In genomic region chr3:32531010-32531647, GRCh38 we compare ENCODE assay signal across 1 cellular context.
TF ChIP-seq lines count a peak whose summit lies in the region.

No MANE protein-coding gene starts in this region.

TF ChIP-seq in GM23338, 12 proteins besides CTCF, POLR2A, EP300 and RAD21 (continued from another document):
- TF ChIP-seq, protein P1, sequence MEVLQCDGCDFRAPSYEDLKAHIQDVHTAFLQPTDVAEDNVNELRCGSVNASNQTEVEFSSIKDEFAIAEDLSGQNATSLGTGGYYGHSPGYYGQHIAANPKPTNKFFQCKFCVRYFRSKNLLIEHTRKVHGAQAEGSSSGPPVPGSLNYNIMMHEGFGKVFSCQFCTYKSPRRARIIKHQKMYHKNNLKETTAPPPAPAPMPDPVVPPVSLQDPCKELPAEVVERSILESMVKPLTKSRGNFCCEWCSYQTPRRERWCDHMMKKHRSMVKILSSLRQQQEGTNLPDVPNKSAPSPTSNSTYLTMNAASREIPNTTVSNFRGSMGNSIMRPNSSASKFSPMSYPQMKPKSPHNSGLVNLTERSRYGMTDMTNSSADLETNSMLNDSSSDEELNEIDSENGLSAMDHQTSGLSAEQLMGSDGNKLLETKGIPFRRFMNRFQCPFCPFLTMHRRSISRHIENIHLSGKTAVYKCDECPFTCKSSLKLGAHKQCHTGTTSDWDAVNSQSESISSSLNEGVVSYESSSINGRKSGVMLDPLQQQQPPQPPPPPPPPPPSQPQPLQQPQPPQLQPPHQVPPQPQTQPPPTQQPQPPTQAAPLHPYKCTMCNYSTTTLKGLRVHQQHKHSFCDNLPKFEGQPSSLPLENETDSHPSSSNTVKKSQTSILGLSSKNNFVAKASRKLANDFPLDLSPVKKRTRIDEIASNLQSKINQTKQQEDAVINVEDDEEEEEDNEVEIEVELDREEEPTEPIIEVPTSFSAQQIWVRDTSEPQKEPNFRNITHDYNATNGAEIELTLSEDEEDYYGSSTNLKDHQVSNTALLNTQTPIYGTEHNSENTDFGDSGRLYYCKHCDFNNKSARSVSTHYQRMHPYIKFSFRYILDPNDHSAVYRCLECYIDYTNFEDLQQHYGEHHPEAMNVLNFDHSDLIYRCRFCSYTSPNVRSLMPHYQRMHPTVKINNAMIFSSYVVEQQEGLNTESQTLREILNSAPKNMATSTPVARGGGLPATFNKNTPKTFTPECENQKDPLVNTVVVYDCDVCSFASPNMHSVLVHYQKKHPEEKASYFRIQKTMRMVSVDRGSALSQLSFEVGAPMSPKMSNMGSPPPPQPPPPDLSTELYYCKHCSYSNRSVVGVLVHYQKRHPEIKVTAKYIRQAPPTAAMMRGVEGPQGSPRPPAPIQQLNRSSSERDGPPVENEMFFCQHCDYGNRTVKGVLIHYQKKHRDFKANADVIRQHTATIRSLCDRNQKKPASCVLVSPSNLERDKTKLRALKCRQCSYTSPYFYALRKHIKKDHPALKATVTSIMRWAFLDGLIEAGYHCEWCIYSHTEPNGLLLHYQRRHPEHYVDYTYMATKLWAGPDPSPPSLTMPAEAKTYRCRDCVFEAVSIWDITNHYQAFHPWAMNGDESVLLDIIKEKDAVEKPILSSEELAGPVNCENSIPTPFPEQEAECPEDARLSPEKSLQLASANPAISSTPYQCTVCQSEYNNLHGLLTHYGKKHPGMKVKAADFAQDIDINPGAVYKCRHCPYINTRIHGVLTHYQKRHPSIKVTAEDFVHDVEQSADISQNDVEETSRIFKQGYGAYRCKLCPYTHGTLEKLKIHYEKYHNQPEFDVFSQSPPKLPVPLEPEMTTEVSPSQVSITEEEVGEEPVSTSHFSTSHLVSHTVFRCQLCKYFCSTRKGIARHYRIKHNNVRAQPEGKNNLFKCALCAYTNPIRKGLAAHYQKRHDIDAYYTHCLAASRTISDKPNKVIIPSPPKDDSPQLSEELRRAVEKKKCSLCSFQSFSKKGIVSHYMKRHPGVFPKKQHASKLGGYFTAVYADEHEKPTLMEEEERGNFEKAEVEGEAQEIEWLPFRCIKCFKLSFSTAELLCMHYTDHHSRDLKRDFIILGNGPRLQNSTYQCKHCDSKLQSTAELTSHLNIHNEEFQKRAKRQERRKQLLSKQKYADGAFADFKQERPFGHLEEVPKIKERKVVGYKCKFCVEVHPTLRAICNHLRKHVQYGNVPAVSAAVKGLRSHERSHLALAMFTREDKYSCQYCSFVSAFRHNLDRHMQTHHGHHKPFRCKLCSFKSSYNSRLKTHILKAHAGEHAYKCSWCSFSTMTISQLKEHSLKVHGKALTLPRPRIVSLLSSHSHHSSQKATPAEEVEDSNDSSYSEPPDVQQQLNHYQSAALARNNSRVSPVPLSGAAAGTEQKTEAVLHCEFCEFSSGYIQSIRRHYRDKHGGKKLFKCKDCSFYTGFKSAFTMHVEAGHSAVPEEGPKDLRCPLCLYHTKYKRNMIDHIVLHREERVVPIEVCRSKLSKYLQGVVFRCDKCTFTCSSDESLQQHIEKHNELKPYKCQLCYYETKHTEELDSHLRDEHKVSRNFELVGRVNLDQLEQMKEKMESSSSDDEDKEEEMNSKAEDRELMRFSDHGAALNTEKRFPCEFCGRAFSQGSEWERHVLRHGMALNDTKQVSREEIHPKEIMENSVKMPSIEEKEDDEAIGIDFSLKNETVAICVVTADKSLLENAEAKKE (CRISPR knock-in tag; IDR thresholded peaks at IDR 0.05), result no peak
- no peak for TF ChIP-seq CREB1 (CRISPR knock-in tag; IDR thresholded peaks at IDR 0.05; ENCODE audit: low read depth)
- TF ChIP-seq REST (IDR thresholded peaks at IDR 0.05; ENCODE audit: unreplicated experiment), result no peak
- no peak for TF ChIP-seq STAT1 (IDR thresholded peaks at IDR 0.05; ENCODE audit: unreplicated experiment)
- no peak for TF ChIP-seq JUNB (IDR thresholded peaks at IDR 0.05; ENCODE audit: unreplicated experiment)
- TF ChIP-seq, protein P2, sequence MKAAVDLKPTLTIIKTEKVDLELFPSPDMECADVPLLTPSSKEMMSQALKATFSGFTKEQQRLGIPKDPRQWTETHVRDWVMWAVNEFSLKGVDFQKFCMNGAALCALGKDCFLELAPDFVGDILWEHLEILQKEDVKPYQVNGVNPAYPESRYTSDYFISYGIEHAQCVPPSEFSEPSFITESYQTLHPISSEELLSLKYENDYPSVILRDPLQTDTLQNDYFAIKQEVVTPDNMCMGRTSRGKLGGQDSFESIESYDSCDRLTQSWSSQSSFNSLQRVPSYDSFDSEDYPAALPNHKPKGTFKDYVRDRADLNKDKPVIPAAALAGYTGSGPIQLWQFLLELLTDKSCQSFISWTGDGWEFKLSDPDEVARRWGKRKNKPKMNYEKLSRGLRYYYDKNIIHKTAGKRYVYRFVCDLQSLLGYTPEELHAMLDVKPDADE (IDR thresholded peaks at IDR 0.05), result no peak
- no peak for TF ChIP-seq ZNF114 (CRISPR knock-in tag; IDR thresholded peaks at IDR 0.05)
- no peak for TF ChIP-seq EZH2 (IDR thresholded peaks at IDR 0.05; ENCODE audit: low read depth, unreplicated experiment)
- TF ChIP-seq EZH2phosphoT487 (IDR thresholded peaks at IDR 0.05; ENCODE audit: unreplicated experiment), result no peak
- no peak for TF ChIP-seq ZNF331 (CRISPR knock-in tag; IDR thresholded peaks at IDR 0.05; ENCODE audit: low read depth)
